In the genomic region with DNA sequence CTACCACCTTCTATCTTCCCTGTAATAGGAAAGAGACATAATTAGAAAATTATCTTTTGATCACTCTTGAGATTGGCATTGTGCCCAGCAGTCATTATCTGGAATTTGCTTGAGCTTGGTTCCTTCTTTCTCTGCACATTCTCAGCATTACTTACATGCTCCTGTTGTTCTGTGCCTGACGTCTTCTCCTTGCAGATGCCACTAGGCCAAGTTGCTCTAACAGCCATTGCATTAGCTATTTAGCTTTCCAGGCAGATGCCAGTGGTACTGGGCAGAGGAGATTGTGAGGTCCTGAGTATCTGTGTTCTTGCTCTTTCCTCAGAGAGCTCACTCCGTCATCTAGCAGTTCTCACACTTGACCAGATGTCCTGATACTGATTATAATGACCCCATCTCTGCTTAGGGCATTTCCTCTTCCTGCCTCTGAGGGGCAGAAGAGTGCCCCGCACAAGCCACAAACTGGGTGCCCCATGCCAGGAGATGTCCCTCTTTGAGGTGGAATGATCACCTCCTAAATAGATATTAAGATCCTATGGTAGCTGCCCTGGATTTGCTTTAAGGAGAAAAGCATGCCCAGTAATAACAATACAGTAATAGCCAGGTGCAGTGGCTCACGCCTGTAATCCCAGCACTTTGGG, we compare ENCODE assay signal across 6 cellular contexts. TPM values are rescaled to one million over a fixed set of nuclear protein-coding genes. Genes with fewer than 3 reads are reported as not detected.
DNase-seq lines count a peak whose midpoint lies in the region; ATAC-seq and TF ChIP-seq lines count a peak whose summit lies in the region.

No MANE protein-coding gene starts in this region.

- no peaks in the 10 kb centered on the region for H3K9me3 Mint-ChIP-seq in mesothelial cell of epicardium

- H2AFZ ChIP-seq in PC-3 (ENCODE audit: low read length): no peak overlapping the region

- intact Hi-C loops in PC-3 (cut with micrococcal nuclease): loop anchor here (10.0 kb wide), 1 partner anchor 85 kb away; no protein-coding TSS in a partner anchor

- no peak overlapping the region for H3K4me3 Mint-ChIP-seq in mesothelial cell of epicardium

- CTCF ChIA-PET in PC-3 (lab: Charles Lee): no interaction called here

- WGBS in tibial nerve, 2 donors: 69 to 80% methylated on average over 4 of the region's 4 CpGs

- no peaks in the 10 kb centered on the region for H3F3A ChIP-seq in PC-3 (ENCODE audit: low read length, unreplicated experiment)

- H3K36me3 Mint-ChIP-seq in mesothelial cell of epicardium: peaks cover 45% of the 10 kb centered on the region

- no peak overlapping the region for H3K4me2 ChIP-seq in PC-3 (ENCODE audit: low read length)

- H3K27me3 ChIP-seq in PC-3 (ENCODE audit: low read length) (no peaks in the 10 kb centered on the region), tibial nerve (no peaks in the 10 kb centered on the region)

- H3K27ac ChIP-seq in PC-3 (ENCODE audit: low read length) (no peak overlapping the region), tibial nerve (peak overlapping the region in 2 of 4 donors; percentile 82 to 84)

- H3K79me2 ChIP-seq in PC-3 (ENCODE audit: low read length): no peaks in the 10 kb centered on the region

- no peaks in the 10 kb centered on the region for H3K9me3 ChIP-seq in PC-3 (ENCODE audit: low read length)
- no peaks in the 10 kb centered on the region for H3K9me3 ChIP-seq in tibial nerve

- H3K4me3 ChIP-seq in PC-3 (ENCODE audit: low read length) (no peak overlapping the region), tibial nerve (no peak overlapping the region)

- no peak; the same call in 1 of the 2 replicates for ATAC-seq in PC-3
- no peak for ATAC-seq in esophagus mucosa

- TF ChIP-seq EP300 in tibial nerve (IDR thresholded peaks at IDR 0.05): no peak

- DNase-seq in GF-D8 (lab: John Stamatoyannopoulos, UW): peak; percentile 25
- DNase-seq in PC-3: peak; percentile 7
- peak; percentile 60 for DNase-seq in iPS-NIHi7 (ENCODE audit: extremely low spot score)
- no peak for DNase-seq in mesothelial cell of epicardium (ENCODE audit: low spot score in 2 of 2, unreplicated experiment in 2 of 2)
- DNase-seq in tibial nerve (ENCODE audit: low spot score in 2 of 2): no peak

- no peak overlapping the region for H3K27ac Mint-ChIP-seq in mesothelial cell of epicardium

- no peaks in the 10 kb centered on the region; the same call in 1 of the 2 replicates for H3K4me1 ChIP-seq in PC-3 (ENCODE audit: insufficient read depth, low read length)
- H3K4me1 ChIP-seq in tibial nerve: peaks cover 0 to 75% (median 25%) of the 10 kb centered on the region in 4 donors

- no peaks in the 10 kb centered on the region for H4K20me1 ChIP-seq in PC-3 (ENCODE audit: low read length)

- TF ChIP-seq POLR2A in tibial nerve (IDR thresholded peaks at IDR 0.05): no peak

- H3K36me3 ChIP-seq in PC-3 (ENCODE audit: low read depth, low read length): peaks cover 20% of the 10 kb centered on the region
- peaks cover 2 to 94% (median 24%) of the 10 kb centered on the region in 3 donors for H3K36me3 ChIP-seq in tibial nerve

- no peaks in the 10 kb centered on the region for H3K27me3 Mint-ChIP-seq in mesothelial cell of epicardium (ENCODE audit: low read depth)

- POLR2A ChIA-PET in PC-3 (lab: Charles Lee; ENCODE audit: unreplicated experiment): no interaction called here

- peak; percentile 52 for TF ChIP-seq CTCF in PC-3 (conservative IDR thresholded peaks at IDR 0.05; ENCODE audit: low read depth, low read length)
- TF ChIP-seq CTCF in mesothelial cell of epicardium (IDR thresholded peaks at IDR 0.05; ENCODE audit: unreplicated experiment): no peak
- TF ChIP-seq CTCF in tibial nerve (IDR thresholded peaks at IDR 0.05): peak in 1 of 5 experiments; percentile 9

- H3K4me1 Mint-ChIP-seq in mesothelial cell of epicardium: peaks cover 27% of the 10 kb centered on the region

- no TSS peak for BruUV-seq in PC-3 (replicated peaks; lab: Mats Ljungman, UMichigan)

- H3K9ac ChIP-seq in PC-3 (ENCODE audit: low read length): no peak overlapping the region

- no peaks in the 10 kb centered on the region for H3K9me2 ChIP-seq in PC-3 (replicated peaks; ENCODE audit: low read length)

RNA-seq across cellular contexts. Expression of a gene that starts 30.7 kb away (rescaled TPM):
- total RNA-seq in PC-3 (2014; rRNA removed) (16.1 and 27.1 TPM in 2 replicates), mesothelial cell of epicardium (48.3 to 49.4 TPM (median 48.7 TPM) in 3 replicates), esophagus mucosa (88.7 TPM), tibial nerve (10 to 100 TPM; 47.9 to 83.0 (median 59.8) TPM)

RNA-seq across cellular contexts. Expression of a gene that starts 31.1 kb away (rescaled TPM):
- total RNA-seq in PC-3 (2014; rRNA removed) (7.1 and 7.3 TPM in 2 replicates), mesothelial cell of epicardium (15.3 to 16.2 TPM (median 15.7 TPM) in 3 replicates), esophagus mucosa (6.7 TPM), tibial nerve (10 to 100 TPM in 3 of 4 donors, 1 to 10 TPM in 1; 8.8 to 21.6 (median 13.7) TPM)

RNA-seq across cellular contexts. Expression of a gene that starts 49.3 kb away (rescaled TPM):
- total RNA-seq in PC-3 (2014; rRNA removed) (not detected in 2 replicates), mesothelial cell of epicardium (0.18 TPM in 1 of 3 replicates, not detected in the others), esophagus mucosa (not detected), tibial nerve (not detected)

RNA-seq across cellular contexts. Expression of a gene that starts 52.4 kb away (rescaled TPM):
- total RNA-seq in PC-3 (2014; rRNA removed): 95.0 and 97.3 TPM in 2 replicates
- 67.4 to 68.4 TPM (median 67.8 TPM) in 3 replicates for total RNA-seq in mesothelial cell of epicardium
- 37.3 TPM for total RNA-seq in esophagus mucosa
- 100 to 1,000 TPM; 113 to 203 (median 139) TPM for total RNA-seq in tibial nerve

RNA-seq across cellular contexts. Expression of a gene that starts 52.7 kb away (rescaled TPM):
- 1.7 and 6.5 TPM in 2 replicates for total RNA-seq in PC-3 (2014; rRNA removed)
- total RNA-seq in mesothelial cell of epicardium: 5.4 to 6.3 TPM (median 6.0 TPM) in 3 replicates
- 3.2 TPM for total RNA-seq in esophagus mucosa
- total RNA-seq in tibial nerve: 1 to 10 TPM in 3 of 4 donors, under 1 TPM in 1; 0.59 to 5.2 (median 2.6) TPM

Comparison
In these comparisons a context has a peak if more than half of its experiments do, and no peak if none do; other contexts are left out.
1. DNase-seq: peak in GF-D8 (single experiment), PC-3 (single experiment) and iPS-NIHi7 (single experiment); none in mesothelial cell of epicardium (0 of 2) and tibial nerve (0 of 2).